Comparison of ENCODE assay signal across 16 cellular contexts in the genomic region with DNA sequence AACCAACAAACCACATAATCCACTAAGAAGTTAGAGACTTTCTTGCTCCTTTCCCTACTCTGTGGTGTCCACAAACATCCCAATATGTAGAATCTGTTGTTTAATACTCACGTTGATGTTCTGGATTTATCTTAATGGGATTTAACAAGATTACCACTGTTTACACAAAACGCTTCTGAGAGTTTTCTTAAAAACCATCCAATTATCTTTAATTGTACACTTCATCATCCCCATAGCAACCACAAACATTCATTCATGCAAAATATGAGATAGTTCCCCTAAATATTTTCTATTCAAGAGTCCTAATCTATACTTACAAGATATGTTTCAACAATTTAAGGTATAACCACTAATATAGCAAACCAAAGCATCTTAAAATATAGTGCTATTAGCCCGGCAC.
DNase-seq lines count a peak whose midpoint lies in the region; TF ChIP-seq lines count a peak whose summit lies in the region.
"Had no signal": no experiment of that assay in that cellular context is flagged by ENCODE, and none has a peak within 500 bp of the region (broad histone marks: within the 10 kb centered on the region; RNA-seq: fewer than 3 reads in every experiment).

No MANE protein-coding gene starts in this region.

- H3K27me3 Mint-ChIP-seq in activated naive CD4-positive, alpha-beta T cell treated with anti-CD3 and anti-CD28 coated beads, Interleukin-2, amount 50 U/mL, for 24 hours = no peaks in the 10 kb centered on the region
- no peaks in the 10 kb centered on the region for H3K27me3 Mint-ChIP-seq in endothelial cell (ENCODE audit: unreplicated experiment)
- H3K27me3 Mint-ChIP-seq: B cell had no signal

- peaks cover 3% of the 10 kb centered on the region for H3K36me3 Mint-ChIP-seq in activated naive CD4-positive, alpha-beta T cell treated with anti-CD3 and anti-CD28 coated beads, Interleukin-2, amount 50 U/mL, for 24 hours
- peaks cover 5% of the 10 kb centered on the region for H3K36me3 Mint-ChIP-seq in endothelial cell (ENCODE audit: low read depth, unreplicated experiment)

- H3K4me1 Mint-ChIP-seq in activated naive CD4-positive, alpha-beta T cell treated with anti-CD3 and anti-CD28 coated beads, Interleukin-2, amount 50 U/mL, for 24 hours = peaks cover 8% of the 10 kb centered on the region
- H3K4me1 Mint-ChIP-seq in endothelial cell (ENCODE audit: unreplicated experiment) = no peaks in the 10 kb centered on the region
- H3K4me1 Mint-ChIP-seq: B cell had no signal

- no peak for TF ChIP-seq CTCF in endothelial cell (IDR thresholded peaks at IDR 0.05; ENCODE audit: unreplicated experiment)

- DNase-seq in NCI-H1436 (lab: John Stamatoyannopoulos, UW) (peak; percentile 15), NCI-H1436 treated with DMSO at 0.1 percent for 48 hours (lab: John Stamatoyannopoulos, UW) (no peak), NCI-H82 (lab: John Stamatoyannopoulos, UW) (peak; percentile 86), HPDE6-E6E7 (ENCODE audit: extremely low spot score) (no peak), endothelial cell (ENCODE audit: low spot score) (no peak)
- DNase-seq in activated naive CD4-positive, alpha-beta T cell (lab: John Stamatoyannopoulos, UW) = no peak
- DNase-seq: Caco-2; CD4-positive, CD25-positive, alpha-beta regulatory T cell; CD8-positive, alpha-beta T cell; DMS153; DND-41; GM23248; H7; HCEC 1CT had no signal

- H3K27ac Mint-ChIP-seq in activated naive CD4-positive, alpha-beta T cell treated with anti-CD3 and anti-CD28 coated beads, Interleukin-2, amount 50 U/mL, for 24 hours = peak overlapping the region; percentile 52
- no peak overlapping the region for H3K27ac Mint-ChIP-seq in endothelial cell (ENCODE audit: unreplicated experiment)
- H3K27ac Mint-ChIP-seq: B cell; CD8-positive, alpha-beta T cell had no signal

- no peaks in the 10 kb centered on the region for H3K9me3 Mint-ChIP-seq in activated naive CD4-positive, alpha-beta T cell treated with anti-CD3 and anti-CD28 coated beads, Interleukin-2, amount 50 U/mL, for 24 hours
- no peaks in the 10 kb centered on the region for H3K9me3 Mint-ChIP-seq in endothelial cell (ENCODE audit: unreplicated experiment)
- H3K9me3 Mint-ChIP-seq: CD4-positive, CD25-positive, alpha-beta regulatory T cell; CD8-positive, alpha-beta T cell had no signal

- H3K4me3 Mint-ChIP-seq in activated naive CD4-positive, alpha-beta T cell treated with anti-CD3 and anti-CD28 coated beads, Interleukin-2, amount 50 U/mL, for 24 hours = no peak overlapping the region
- no peak overlapping the region for H3K4me3 Mint-ChIP-seq in endothelial cell (ENCODE audit: unreplicated experiment)
- H3K4me3 Mint-ChIP-seq: B cell; CD8-positive, alpha-beta T cell had no signal

Comparison
In these comparisons a context has a peak if more than half of its experiments do, and no peak if none do; other contexts are left out.
1. DNase-seq: peak in NCI-H1436 (single experiment) and NCI-H82 (single experiment); none in NCI-H1436 treated with DMSO at 0.1 percent for 48 hours (single experiment), activated naive CD4-positive, alpha-beta T cell (0 of 4), HPDE6-E6E7 (single experiment) and endothelial cell (single experiment).